11 cellular contexts compared by ENCODE assay signal in genomic region chr6:155100087-155100486, GRCh38.
DNase-seq lines count a peak whose midpoint lies in the region; ATAC-seq and TF ChIP-seq lines count a peak whose summit lies in the region.
"Had no signal": no experiment of that assay in that cellular context is flagged by ENCODE, and none has a peak within 500 bp of the region (broad histone marks: within the 10 kb centered on the region; RNA-seq: fewer than 3 reads in every experiment).

No MANE protein-coding gene starts in this region.

- ATAC-seq in SK-N-SH treated with all-trans-retinoic acid at 6 μM for 48 hours: peak; percentile 59
- ATAC-seq in GM19023 (IDR thresholded peaks at IDR 0.05; ENCODE audit: unreplicated experiment): no peak
- no peak for ATAC-seq in GM18511 (IDR thresholded peaks at IDR 0.05; ENCODE audit: unreplicated experiment)

- DNase-seq in DMS 273 treated with DMSO at 0.1 percent for 48 hours (lab: John Stamatoyannopoulos, UW) (peak; percentile 30), NCI-H1105 (lab: John Stamatoyannopoulos, UW) (peak; percentile 93), iris pigment epithelial cell (ENCODE audit: low read depth) (peak; percentile 39), NOMO-1 treated with dmso at 0.1 percent for 144 hours (lab: John Stamatoyannopoulos, UW; ENCODE audit: unreplicated experiment) (no peak), middle frontal gyrus (ENCODE audit: extremely low spot score, low spot score) (no peak)
- DNase-seq: activated gamma-delta T cell treated with Interleukin-2 at 50 U/mL for 16 hours; CD4-positive, CD25-positive, alpha-beta regulatory T cell; transverse colon had no signal

TF ChIP-seq in SK-N-SH treated with all-trans-retinoic acid at 6 μM for 48 hours, 23 proteins besides CTCF, POLR2A, EP300 and RAD21:
- TF ChIP-seq SNAI2 (CRISPR knock-in tag; IDR thresholded peaks at IDR 0.05) (peak; percentile 53; the same call in 1 of the 2 replicates), RARB (CRISPR knock-in tag; IDR thresholded peaks at IDR 0.05) (no peak)

Comparison
In these comparisons a context has a peak if more than half of its experiments do, and no peak if none do; other contexts are left out.
1. DNase-seq: peak in DMS 273 treated with DMSO at 0.1 percent for 48 hours (single experiment), NCI-H1105 (single experiment) and iris pigment epithelial cell (single experiment); none in NOMO-1 treated with dmso at 0.1 percent for 144 hours (single experiment) and middle frontal gyrus (single experiment).